1 cellular context compared by ENCODE assay signal in the genomic region with DNA sequence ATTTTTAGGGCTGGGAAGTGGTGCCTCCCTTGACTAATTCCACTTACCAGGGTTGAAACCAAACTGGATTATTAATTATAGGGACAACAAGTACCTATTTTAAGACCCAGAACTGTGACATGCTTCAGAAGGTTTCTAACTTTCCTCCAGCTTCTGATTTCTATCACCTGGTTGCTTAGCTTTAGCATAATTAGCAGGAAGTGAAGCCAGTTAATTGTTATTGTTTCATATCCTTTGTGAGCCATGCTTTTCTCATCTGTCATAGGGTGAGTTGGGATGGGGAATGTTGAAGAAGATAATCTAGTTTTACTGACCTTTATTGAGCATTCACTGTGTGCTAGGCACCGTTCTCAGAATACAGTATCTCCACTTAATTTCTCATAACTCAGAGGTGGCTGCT.
TF ChIP-seq lines count a peak whose summit lies in the region.

No MANE protein-coding gene starts in this region.

TF ChIP-seq in endothelial cell of umbilical vein, 7 proteins besides CTCF, POLR2A, EP300 and RAD21 (continued from another document):
- TF ChIP-seq MAX (IDR thresholded peaks at IDR 0.05; ENCODE audit: insufficient read depth, insufficient read length) (no peak), FOS (IDR thresholded peaks at IDR 0.05; ENCODE audit: borderline replicate concordance, insufficient read depth, low read length) (no peak), EZH2 (IDR thresholded peaks at IDR 0.05; ENCODE audit: borderline replicate concordance, low read depth, low read length, severe bottlenecking) (no peak)
